10 cellular contexts compared by ENCODE assay signal in the genomic region with DNA sequence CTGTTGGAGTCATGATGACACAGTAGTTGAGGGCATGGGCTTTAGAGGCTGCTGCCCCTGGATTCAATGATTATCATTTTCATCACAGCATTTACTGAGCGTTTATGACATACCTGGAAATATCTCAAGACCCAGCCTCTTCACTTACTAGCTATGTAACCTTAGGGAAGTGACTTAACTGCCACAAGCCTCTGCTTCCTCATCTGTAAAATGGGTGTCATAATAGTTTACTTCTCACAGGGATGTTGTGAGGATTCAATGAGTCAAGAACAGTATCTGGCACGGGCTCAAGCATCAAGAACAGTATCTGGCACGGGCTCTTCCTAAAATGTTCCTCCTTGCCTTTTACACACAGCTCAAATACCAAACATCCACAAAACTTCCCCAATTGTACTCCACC.
"Had no signal": no experiment of that assay in that cellular context is flagged by ENCODE, and none has a peak within 500 bp of the region (broad histone marks: within the 10 kb centered on the region; RNA-seq: fewer than 3 reads in every experiment).

No MANE protein-coding gene starts in this region.

- H3K9ac ChIP-seq: neural progenitor cell had no signal

- H3K4me3 ChIP-seq: mucosa of descending colon, neural progenitor cell, transverse colon, uterus had no signal

- ATAC-seq: activated CD8-positive, alpha-beta memory T cell treated with anti-CD3 and anti-CD28 coated beads, Interleukin-2, amount 10 ng/mL, durations not matched to agents 7 days and 5 days; naive thymus-derived CD4-positive, alpha-beta T cell had no signal

- H3K27ac ChIP-seq: neural progenitor cell, transverse colon, uterus had no signal

- H2AFZ ChIP-seq: neural progenitor cell had no signal

- H3K36me3 ChIP-seq: neural progenitor cell, transverse colon, uterus had no signal

- DNase-seq: activated B cell treated with CpG ODN at 0.5 μM for 24 hours; activated CD4-positive, alpha-beta memory T cell treated with anti-CD3 and anti-CD28 coated beads, Interleukin-2, amount 10 ng/mL, durations not matched to agents 7 days and 5 days; activated CD4-positive, alpha-beta T cell treated with anti-CD3 and anti-CD28 coated beads for 48 hours; activated CD8-positive, alpha-beta memory T cell treated with anti-CD3 and anti-CD28 coated beads, Interleukin-2, amount 10 ng/mL, durations not matched to agents 7 days and 5 days; effector memory CD4-positive, alpha-beta T cell; mucosa of descending colon; naive thymus-derived CD4-positive, alpha-beta T cell; uterus had no signal

- H3K27me3 ChIP-seq: neural progenitor cell, transverse colon, uterus had no signal

- H3K4me2 ChIP-seq: neural progenitor cell had no signal

- H3K4me1 ChIP-seq: uterus had no signal
